9 cellular contexts compared by ENCODE assay signal in the genomic region with DNA sequence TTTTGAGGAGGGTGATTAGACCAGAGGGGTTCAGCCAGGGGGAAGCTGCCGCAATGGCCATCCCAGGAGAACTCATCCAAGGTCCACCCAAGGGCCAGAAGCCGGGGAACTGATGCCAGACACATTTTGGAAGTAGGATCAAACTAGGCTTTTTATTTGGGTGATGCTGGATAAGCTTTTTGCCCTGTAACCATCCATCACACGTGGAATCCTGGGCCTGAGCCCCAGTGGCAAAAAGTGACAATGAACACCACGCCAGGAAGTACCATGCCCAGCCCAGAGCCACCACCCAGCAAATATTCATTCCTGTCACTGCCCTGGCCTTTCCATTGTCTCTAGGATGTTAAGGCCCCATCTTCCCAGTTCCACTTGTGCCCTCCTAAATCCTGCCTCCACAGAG.
"Had no signal": no experiment of that assay in that cellular context is flagged by ENCODE, and none has a peak within 500 bp of the region (broad histone marks: within the 10 kb centered on the region; RNA-seq: fewer than 3 reads in every experiment).

No MANE protein-coding gene starts in this region.

- H3K27ac ChIP-seq: GM23248, HL-60 had no signal

- H3K9me3 Mint-ChIP-seq: HFFc6, IgD-negative memory B cell had no signal

- H3K36me3 ChIP-seq: HAP-1 had no signal

- H3K4me3 Mint-ChIP-seq: HFFc6, IgD-negative memory B cell had no signal

- H3K27ac Mint-ChIP-seq: HFFc6, IgD-negative memory B cell had no signal

- DNase-seq: GM23248, GOT3, H7, HFFc6 had no signal

- H3K9me3 ChIP-seq: HAP-1 had no signal

- H3K4me3 ChIP-seq: GM23248, HAP-1 had no signal

- ATAC-seq: HCT116, HepG2 had no signal
